In genomic region chr19:36687214-36688056, GRCh38 we compare ENCODE assay signal across 1 cellular context.
TF ChIP-seq lines count a peak whose summit lies in the region.

Gene ZNF567 (plus strand): TSS chr19:36687612. CDS start chr19:36694868, 7,256 bp downstream.

TF ChIP-seq in HepG2, 621 proteins besides CTCF, POLR2A, EP300 and RAD21 (continued from another document and continues in another):
- no peak for TF ChIP-seq ZHX2 (IDR thresholded peaks at IDR 0.05; ENCODE audit: low read depth)
- TF ChIP-seq ZHX2 (CRISPR knock-in tag; IDR thresholded peaks at IDR 0.05; ENCODE audit: borderline replicate concordance) = no peak
- peak; percentile 35; the same call in 1 of the 2 replicates for TF ChIP-seq CREB3 (CRISPR knock-in tag; IDR thresholded peaks at IDR 0.05)
- no peak for TF ChIP-seq TCF12 (IDR thresholded peaks at IDR 0.05)
- no peak for TF ChIP-seq TCF12 (CRISPR knock-in tag; IDR thresholded peaks at IDR 0.05)
- no peak for TF ChIP-seq ZNF549 (CRISPR knock-in tag; IDR thresholded peaks at IDR 0.05)
- no peak; the same call in 1 of the 2 replicates for TF ChIP-seq NFATC3 (CRISPR knock-in tag; IDR thresholded peaks at IDR 0.05)
- no peak for TF ChIP-seq ZNF607 (CRISPR knock-in tag; IDR thresholded peaks at IDR 0.05; ENCODE audit: borderline replicate concordance)
- no peak for TF ChIP-seq ZNF850 (CRISPR knock-in tag; conservative IDR thresholded peaks at IDR 0.05)
- no peak for TF ChIP-seq ZNF225 (CRISPR knock-in tag; IDR thresholded peaks at IDR 0.05)
- TF ChIP-seq PRPF4 (IDR thresholded peaks at IDR 0.05; ENCODE audit: low read depth, low read length, poor library complexity, severe bottlenecking) = no peak
- TF ChIP-seq ZNF616 (CRISPR knock-in tag; IDR thresholded peaks at IDR 0.05; ENCODE audit: low read depth) = 0 out of 2 replicates have a peak, but pooled peaks have one; percentile 22
- peak; percentile 23; the same call in 1 of the 2 replicates for TF ChIP-seq MED1 (CRISPR knock-in tag; IDR thresholded peaks at IDR 0.05)
- TF ChIP-seq ZBTB39 (CRISPR knock-in tag; IDR thresholded peaks at IDR 0.05) = no peak
- no peak for TF ChIP-seq MATR3 (CRISPR knock-in tag; IDR thresholded peaks at IDR 0.05)
- TF ChIP-seq POLR2AphosphoS5 (IDR thresholded peaks at IDR 0.05; ENCODE audit: low read depth, low read length) = peak; percentile 78
- TF ChIP-seq NFE2 (CRISPR knock-in tag; IDR thresholded peaks at IDR 0.05) = no peak
- peak; percentile 40; the same call in 1 of the 2 replicates for TF ChIP-seq ERF (CRISPR knock-in tag; IDR thresholded peaks at IDR 0.05)
- no peak for TF ChIP-seq BCL6 (CRISPR knock-in tag; IDR thresholded peaks at IDR 0.05)
- TF ChIP-seq ZNF30 (CRISPR knock-in tag; IDR thresholded peaks at IDR 0.05) = no peak
- no peak; the same call in 1 of the 2 replicates for TF ChIP-seq ARHGAP35 (CRISPR knock-in tag; IDR thresholded peaks at IDR 0.05; ENCODE audit: borderline replicate concordance)
- no peak for TF ChIP-seq WIZ (CRISPR knock-in tag; IDR thresholded peaks at IDR 0.05)
- TF ChIP-seq ZBTB26 (CRISPR knock-in tag; IDR thresholded peaks at IDR 0.05; ENCODE audit: borderline replicate concordance) = peak; percentile 80
- no peak for TF ChIP-seq CHD4 (IDR thresholded peaks at IDR 0.05; ENCODE audit: borderline replicate concordance, low read length)
- TF ChIP-seq YEATS4 (CRISPR knock-in tag; IDR thresholded peaks at IDR 0.05; ENCODE audit: borderline replicate concordance) = peak; percentile 90
- TF ChIP-seq ZNF501 (CRISPR knock-in tag; IDR thresholded peaks at IDR 0.05) = peak; percentile 97
- TF ChIP-seq NAIF1 (CRISPR knock-in tag; IDR thresholded peaks at IDR 0.05; ENCODE audit: borderline replicate concordance) = no peak
- TF ChIP-seq NCOA1 (CRISPR knock-in tag; IDR thresholded peaks at IDR 0.05) = no peak
- TF ChIP-seq EEA1 (CRISPR knock-in tag; IDR thresholded peaks at IDR 0.05; ENCODE audit: borderline replicate concordance) = no peak
- TF ChIP-seq ZNF318 (CRISPR knock-in tag; IDR thresholded peaks at IDR 0.05) = no peak
- TF ChIP-seq ZNF7 (CRISPR knock-in tag; IDR thresholded peaks at IDR 0.05) = no peak
- peak; percentile 9; the same call in 1 of the 2 replicates for TF ChIP-seq HHEX (CRISPR knock-in tag; IDR thresholded peaks at IDR 0.05)
- TF ChIP-seq ZSCAN29 (CRISPR knock-in tag; conservative IDR thresholded peaks at IDR 0.05) = no peak
- TF ChIP-seq ZHX1 (CRISPR knock-in tag; IDR thresholded peaks at IDR 0.05; ENCODE audit: low read depth) = 0 out of 2 replicates have a peak, but pooled peaks have one; percentile 22
- peak; percentile 75; the same call in 1 of the 2 replicates for TF ChIP-seq SIN3A (IDR thresholded peaks at IDR 0.05; ENCODE audit: borderline replicate concordance, low read depth, low read length)
- no peak for TF ChIP-seq SP140L (CRISPR knock-in tag; IDR thresholded peaks at IDR 0.05; ENCODE audit: borderline replicate concordance)
- peak; percentile 69; the same call in 1 of the 2 replicates for TF ChIP-seq HMG20B (CRISPR knock-in tag; conservative IDR thresholded peaks at IDR 0.05)
- TF ChIP-seq HNRNPK (IDR thresholded peaks at IDR 0.05; ENCODE audit: low read depth, low read length, poor library complexity, severe bottlenecking) = peak; percentile 86
